ENCODE assay signal across 20 cellular contexts in the genomic region with DNA sequence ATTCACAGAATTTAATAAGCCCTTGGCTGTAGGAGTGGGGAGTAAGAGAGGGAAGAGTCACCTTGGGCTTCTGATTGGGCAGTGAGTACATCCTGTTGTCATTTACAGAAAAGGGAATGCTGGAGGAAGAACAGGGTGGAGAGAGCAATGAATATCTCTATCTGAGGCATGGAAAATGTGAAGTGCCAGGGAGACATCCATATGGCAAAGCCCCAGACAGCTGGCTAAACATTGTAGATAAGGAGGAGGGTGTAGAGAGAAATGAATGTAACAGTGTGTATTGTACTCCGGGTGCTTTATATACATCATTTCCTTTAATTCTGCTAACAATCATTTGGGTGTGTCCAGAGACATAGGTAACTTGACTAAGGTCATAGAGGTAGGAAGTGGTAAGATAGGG.
A peak's percentile ranks its signal among the peaks of the same experiment; 100 is the strongest.
DNase-seq lines count a peak whose midpoint lies in the region; ATAC-seq, FAIRE-seq and TF ChIP-seq lines count a peak whose summit lies in the region.
"Had no signal": no experiment of that assay in that cellular context is flagged by ENCODE, and none has a peak within 500 bp of the region (broad histone marks: within the 10 kb centered on the region; RNA-seq: fewer than 3 reads in every experiment).

No MANE protein-coding gene starts in this region.

- DNase-seq in HepG2 (ENCODE audit: low spot score) (no peak), right lobe of liver (no peak), NCI-H2171 (lab: John Stamatoyannopoulos, UW) (peak; percentile 30), SJCRH30 (peak; percentile 75 to 91), NCI-H1436 treated with DMSO at 0.1 percent for 48 hours (lab: John Stamatoyannopoulos, UW) (no peak)
- DNase-seq in activated CD4-positive, alpha-beta T cell treated with anti-CD3 and anti-CD28 coated beads for 4 hours, result no peak
- DNase-seq: activated CD4-positive, alpha-beta T cell treated with anti-CD3 and anti-CD28 coated beads for 36 hours; CD4-positive, alpha-beta T cell; DMS79 treated with DMSO at 0.1 percent for 48 hours; NCI-H446; posterior cingulate gyrus; Right ventricle myocardium superior; stimulated activated naive CD4-positive, alpha-beta T cell treated with Interleukin-2 at 50 U/mL for 16 hours; T-helper 1 cell; thyroid gland had no signal

- peak overlapping the region; percentile 8 for H2AFZ ChIP-seq in HepG2 (ENCODE audit: low read length)

- no TSS peak for BruUV-seq in HepG2 (replicated peaks; lab: Mats Ljungman, UMichigan)

- no peak for ATAC-seq in HepG2
- ATAC-seq in right lobe of liver, result no peak
- no peak for ATAC-seq in GM21717 (IDR thresholded peaks at IDR 0.05; ENCODE audit: unreplicated experiment)
- ATAC-seq in HG02840 (IDR thresholded peaks at IDR 0.05; ENCODE audit: low FRiP score, unreplicated experiment), result no peak
- ATAC-seq: activated CD4-positive, alpha-beta T cell treated with anti-CD3 and anti-CD28 coated beads for 36 hours; left lobe of liver had no signal

- no peaks in the 10 kb centered on the region for H3K36me3 ChIP-seq in HepG2 (replicated peaks in 1 of 2; ENCODE audit: control insufficient read depth in 1 of 2, insufficient read depth in 2 of 2, low read length in 2 of 2)
- H3K36me3 ChIP-seq in right lobe of liver, result no peaks in the 10 kb centered on the region
- H3K36me3 ChIP-seq in SJCRH30, result no peaks in the 10 kb centered on the region
- H3K36me3 ChIP-seq: thyroid gland had no signal

- TF ChIP-seq POLR2A in HepG2 (IDR thresholded peaks at IDR 0.05; ENCODE audit: insufficient read depth in 1 of 2, low read depth in 2 of 2, low read length in 2 of 2) (no peak), right lobe of liver (IDR thresholded peaks at IDR 0.05) (no peak)

- H3K27me3 ChIP-seq in HepG2 (ENCODE audit: control insufficient read depth in 1 of 2, insufficient read depth in 2 of 2, low read length in 2 of 2), result no peaks in the 10 kb centered on the region; a peak in 1 of 5 replicates
- no peaks in the 10 kb centered on the region for H3K27me3 ChIP-seq in right lobe of liver
- H3K27me3 ChIP-seq in SJCRH30, result no peaks in the 10 kb centered on the region
- H3K27me3 ChIP-seq: thyroid gland had no signal

- 32% methylated on average over 1 of the region's 1 CpG for WGBS in HepG2 (ENCODE audit: low lambda C conversion rate)
- WGBS in right lobe of liver (ENCODE audit: insufficient coverage, low coverage, low lambda C conversion rate, missing lambda C conversion rate), result 64% methylated on average over 1 of the region's 1 CpG

- H3K4me3 ChIP-seq in HepG2 (replicated peaks in 1 of 3; ENCODE audit: insufficient read depth in 1 of 3, low read depth in 2 of 3, low read length in 3 of 3), result no peak overlapping the region
- H3K4me3 ChIP-seq in right lobe of liver, result no peak overlapping the region
- H3K4me3 ChIP-seq in SJCRH30, result no peak overlapping the region
- H3K4me3 ChIP-seq: coronary artery, thyroid gland had no signal

- TF ChIP-seq EP300 in HepG2 (IDR thresholded peaks at IDR 0.05; ENCODE audit: low read depth in 2 of 2, low read length in 2 of 2) (no peak), HepG2 (CRISPR knock-in tag; IDR thresholded peaks at IDR 0.05; ENCODE audit: borderline replicate concordance) (no peak)

- in situ Hi-C loops in HepG2 (cut with HindIII; ENCODE audit: extremely low pct_ligation_motif_present, low pct_unique_long_range_greater_than_20kb), result no loop called here

- no peak overlapping the region for H3K9ac ChIP-seq in HepG2 (ENCODE audit: insufficient read depth, low read depth, low read length)

- no peak overlapping the region for H3K4me2 ChIP-seq in HepG2 (ENCODE audit: low read depth, low read length)

- H3K79me2 ChIP-seq in HepG2 (ENCODE audit: insufficient read depth, low read length), result no peaks in the 10 kb centered on the region

- intact Hi-C loops in HepG2 (cut with micrococcal nuclease; ENCODE audit: unreplicated experiment), result no loop called here
- intact Hi-C loops in right lobe of liver (cut with DNase I), result no loop called here

- TF ChIP-seq CTCF in HepG2 (CRISPR knock-in tag; IDR thresholded peaks at IDR 0.05), result no peak
- no peak for TF ChIP-seq CTCF in right lobe of liver (IDR thresholded peaks at IDR 0.05)

- FAIRE-seq in HepG2 (lab: Jason Lieb, UNC), result no peak
- FAIRE-seq: GM12891 had no signal

- H3K27ac ChIP-seq in HepG2 (ENCODE audit: extremely low read length, insufficient read depth, low read length) (no peak overlapping the region), right lobe of liver (no peak overlapping the region), SJCRH30 (peak overlapping the region; percentile 87)
- H3K27ac ChIP-seq: coronary artery, thyroid gland had no signal

- CTCF ChIA-PET in HepG2 (lab: Yijun Ruan, JAX; ENCODE audit: low intra/inter-chr PET ratio, low total read pairs), result no interaction called here

- H4K20me1 ChIP-seq in HepG2 (ENCODE audit: insufficient read depth, low read length), result no peaks in the 10 kb centered on the region

- POLR2A ChIA-PET in HepG2 (lab: Yijun Ruan, JAX), result no interaction called here

- H3K4me1 ChIP-seq in HepG2 (ENCODE audit: insufficient read depth, low read length) (peaks cover 54% of the 10 kb centered on the region), right lobe of liver (peaks cover 0 to 4% (median 0%) of the 10 kb centered on the region in 4 donors), SJCRH30 (peaks cover 51% of the 10 kb centered on the region)
- H3K4me1 ChIP-seq: thyroid gland had no signal

- TF ChIP-seq RAD21 in HepG2 (CRISPR knock-in tag; IDR thresholded peaks at IDR 0.05), result no peak

- H3K9me3 ChIP-seq in HepG2 (ENCODE audit: low read length) (no peaks in the 10 kb centered on the region), right lobe of liver (no peaks in the 10 kb centered on the region), SJCRH30 (replicated peaks) (no peaks in the 10 kb centered on the region)
- H3K9me3 ChIP-seq: thyroid gland had no signal

TF ChIP-seq in HepG2, 621 proteins besides CTCF, POLR2A, EP300 and RAD21:
- TF ChIP-seq ATF7-NPFF (CRISPR knock-in tag; IDR thresholded peaks at IDR 0.05; ENCODE audit: low read depth) (no peak), AKAP8 (CRISPR knock-in tag; IDR thresholded peaks at IDR 0.05) (no peak), ZNF414 (CRISPR knock-in tag; IDR thresholded peaks at IDR 0.05) (no peak), CREBL2 (CRISPR knock-in tag; IDR thresholded peaks at IDR 0.05; ENCODE audit: borderline replicate concordance) (no peak), CBX2 (IDR thresholded peaks at IDR 0.05; ENCODE audit: low read depth, low read length) (no peak), CBX2 (CRISPR knock-in tag; IDR thresholded peaks at IDR 0.05; ENCODE audit: low read depth) (no peak), ZNF605 (CRISPR knock-in tag; IDR thresholded peaks at IDR 0.05) (no peak), NFKB2 (CRISPR knock-in tag; IDR thresholded peaks at IDR 0.05; ENCODE audit: borderline replicate concordance) (no peak), SMARCC2 (IDR thresholded peaks at IDR 0.05) (no peak), ZNF609 (CRISPR knock-in tag; IDR thresholded peaks at IDR 0.05; ENCODE audit: borderline replicate concordance) (no peak)

Comparison
In these comparisons a context has a peak if more than half of its experiments do, and no peak if none do; other contexts are left out.
1. DNase-seq: peak in NCI-H2171 (single experiment) and SJCRH30 (2 of 2); none in HepG2 (single experiment), right lobe of liver (0 of 3), NCI-H1436 treated with DMSO at 0.1 percent for 48 hours (single experiment) and activated CD4-positive, alpha-beta T cell treated with anti-CD3 and anti-CD28 coated beads for 4 hours (0 of 2).